21 cellular contexts compared by ENCODE assay signal in the genomic region with DNA sequence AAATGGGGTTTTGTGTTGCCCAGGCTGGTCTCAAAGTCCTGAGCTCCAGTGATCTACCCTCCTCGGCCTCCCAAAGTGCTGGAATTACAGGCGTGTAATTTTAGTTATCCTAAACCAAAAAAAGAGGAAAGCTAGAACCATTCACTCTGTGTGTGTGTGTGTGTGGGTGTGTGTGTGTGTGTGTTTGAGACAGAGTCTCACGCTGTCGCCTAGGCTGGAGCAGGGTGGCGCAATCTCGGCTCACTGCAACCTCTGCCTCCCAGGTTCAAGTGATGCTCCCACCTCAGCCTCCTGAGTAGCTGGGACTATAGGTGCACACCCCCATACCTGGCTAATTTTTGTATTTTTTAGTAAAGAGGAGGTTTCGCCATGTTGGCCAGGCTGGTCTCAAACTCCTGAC.
"Had no signal": no experiment of that assay in that cellular context is flagged by ENCODE, and none has a peak within 500 bp of the region (broad histone marks: within the 10 kb centered on the region; RNA-seq: fewer than 3 reads in every experiment).

No MANE protein-coding gene starts in this region.

- H3K27ac ChIP-seq: hepatocyte, ovary, right atrium auricular region, sigmoid colon, skin epidermis, testis, tibial nerve, upper lobe of right lung had no signal

- H3K9me3 Mint-ChIP-seq: dendritic cell treated with granulocyte-macrophage colony-stimulating factor and Interleukin-4, amounts not matched to agents 40 ng/mL and 50 ng/mL, for 4 days; stimulated activated naive CD8-positive, alpha-beta T cell treated with anti-CD3 and anti-CD28 coated beads, Interleukin-15, amount 100 ng/mL, for 72 hours had no signal

- H3K4me3 ChIP-seq: hepatocyte, mucosa of descending colon, ovary, right atrium auricular region, sigmoid colon, skin epidermis, testis, tibial nerve, upper lobe of right lung had no signal

- H2AFZ ChIP-seq: hepatocyte had no signal

- H3K4me3 Mint-ChIP-seq: dendritic cell treated with granulocyte-macrophage colony-stimulating factor and Interleukin-4, amounts not matched to agents 40 ng/mL and 50 ng/mL, for 4 days; naive thymus-derived CD8-positive, alpha-beta T cell; stimulated activated naive B cell treated with anti-CD40 and anti-IgM and Interleukin-4, amounts not matched to agents 10 μg/mL and 1 μg/mL and 100 μg/mL, for 72 hours; stimulated activated naive CD8-positive, alpha-beta T cell treated with anti-CD3 and anti-CD28 coated beads, Interleukin-15, amount 100 ng/mL, for 72 hours had no signal

- H3K36me3 ChIP-seq: ovary, right atrium auricular region, sigmoid colon, upper lobe of right lung had no signal

- H3K4me1 ChIP-seq: right atrium auricular region, sigmoid colon, testis, tibial nerve, upper lobe of right lung had no signal

- H3K27me3 Mint-ChIP-seq: dendritic cell treated with granulocyte-macrophage colony-stimulating factor and Interleukin-4, amounts not matched to agents 40 ng/mL and 50 ng/mL, for 4 days; naive thymus-derived CD8-positive, alpha-beta T cell; stimulated activated naive B cell treated with anti-CD40 and anti-IgM and Interleukin-4, amounts not matched to agents 10 μg/mL and 1 μg/mL and 100 μg/mL, for 72 hours; stimulated activated naive CD8-positive, alpha-beta T cell treated with anti-CD3 and anti-CD28 coated beads, Interleukin-15, amount 100 ng/mL, for 72 hours had no signal

- H3K27ac Mint-ChIP-seq: dendritic cell treated with granulocyte-macrophage colony-stimulating factor and Interleukin-4, amounts not matched to agents 40 ng/mL and 50 ng/mL, for 4 days; stimulated activated naive B cell treated with anti-CD40 and anti-IgM and Interleukin-4, amounts not matched to agents 10 μg/mL and 1 μg/mL and 100 μg/mL, for 72 hours; stimulated activated naive CD8-positive, alpha-beta T cell treated with anti-CD3 and anti-CD28 coated beads, Interleukin-15, amount 100 ng/mL, for 72 hours had no signal

- H3K4me2 ChIP-seq: hepatocyte had no signal

- H3K4me1 Mint-ChIP-seq: stimulated activated naive B cell treated with anti-CD40 and anti-IgM and Interleukin-4, amounts not matched to agents 10 μg/mL and 1 μg/mL and 100 μg/mL, for 72 hours; stimulated activated naive CD8-positive, alpha-beta T cell treated with anti-CD3 and anti-CD28 coated beads, Interleukin-15, amount 100 ng/mL, for 72 hours had no signal

- DNase-seq: erythroblast; foreskin melanocyte; islet precursor cell; mammary epithelial cell; mucosa of descending colon; naive thymus-derived CD8-positive, alpha-beta T cell; nucleus accumbens; ovary; sigmoid colon; stimulated activated CD4-positive, alpha-beta T cell treated with anti-CD3 and anti-CD28 coated beads, Interleukin-2, amount 100 ng/mL, for 24 hours; stimulated activated CD4-positive, alpha-beta T cell treated with anti-CD3 and anti-CD28 coated beads, Interleukin-4, amount 100 ng/mL, for 4 hours; stimulated activated naive B cell treated with anti-CD40 and anti-IgM and Interleukin-4, amounts not matched to agents 10 μg/mL and 1 μg/mL and 100 μg/mL, for 72 hours; stimulated activated naive CD8-positive, alpha-beta T cell treated with anti-CD3 and anti-CD28 coated beads, Interleukin-15, amount 100 ng/mL, for 72 hours; testis; upper lobe of right lung had no signal

- ATAC-seq: left lobe of liver; mucosa of descending colon; naive thymus-derived CD8-positive, alpha-beta T cell; stimulated activated naive B cell treated with anti-CD40 and anti-IgM and Interleukin-4, amounts not matched to agents 10 μg/mL and 1 μg/mL and 100 μg/mL, for 72 hours; stimulated activated naive CD8-positive, alpha-beta T cell treated with anti-CD3 and anti-CD28 coated beads, Interleukin-15, amount 100 ng/mL, for 72 hours; upper lobe of right lung had no signal

- H3K27me3 ChIP-seq: hepatocyte, ovary, right atrium auricular region, sigmoid colon, testis, tibial nerve, upper lobe of right lung had no signal

- H3K9me3 ChIP-seq: mucosa of descending colon, ovary, right atrium auricular region, sigmoid colon, testis, tibial nerve, upper lobe of right lung had no signal
